ENCODE assay signal across 14 cellular contexts in the genomic region with DNA sequence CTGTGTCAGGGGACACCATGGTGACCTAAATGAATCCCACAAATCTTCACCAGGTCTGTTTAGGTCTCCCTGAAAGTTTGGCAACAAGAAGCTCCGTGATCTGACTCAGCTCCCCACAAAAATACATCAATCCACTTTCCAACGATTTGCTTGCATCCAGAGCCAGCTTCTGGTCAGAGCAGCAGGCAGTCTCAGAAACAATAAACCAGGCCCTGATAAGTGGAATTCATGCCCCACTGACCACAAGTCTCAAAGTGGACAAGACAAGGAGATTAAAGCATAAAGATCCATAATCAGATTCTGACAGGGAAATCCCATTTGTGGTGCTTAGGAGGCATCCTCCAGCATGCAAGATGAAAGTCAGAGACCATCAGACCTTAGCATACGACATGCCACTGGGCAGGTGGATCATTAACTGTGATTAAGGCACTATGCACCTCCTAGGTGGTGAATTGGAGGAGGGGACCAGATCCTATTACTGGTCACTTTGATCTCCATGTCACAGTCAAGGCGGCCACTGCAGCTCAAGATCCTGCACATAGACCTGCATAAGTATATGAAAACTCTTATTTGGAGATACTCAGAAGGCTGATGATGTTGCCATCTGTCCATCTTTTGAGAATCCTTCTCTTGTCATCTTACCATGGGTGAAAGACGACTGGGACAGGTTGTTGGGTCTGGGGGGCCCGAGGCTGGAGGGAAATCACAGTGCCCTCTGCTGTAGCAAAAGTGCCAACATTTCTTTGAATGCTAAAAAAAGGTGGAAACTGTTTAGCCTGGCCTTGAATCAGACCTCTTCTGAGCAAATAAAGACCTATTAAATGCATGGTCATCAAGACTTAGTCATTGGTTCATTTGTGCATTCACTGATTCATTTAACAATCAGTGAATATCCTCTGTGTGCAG.
"Had no signal": no experiment of that assay in that cellular context is flagged by ENCODE, and none has a peak within 500 bp of the region (broad histone marks: within the 10 kb centered on the region; RNA-seq: fewer than 3 reads in every experiment).

No MANE protein-coding gene starts in this region.

- DNase-seq: activated CD4-positive, CD25-positive, alpha-beta regulatory T cell treated with anti-CD3 and anti-CD28 coated beads, Interleukin-2, amount 50 U/mL, for 72 hours; activated gamma-delta T cell; gastrocnemius medialis; head of caudate nucleus; kidney; left ventricle myocardium inferior; mammary epithelial cell; right cardiac atrium; small intestine; stimulated activated CD4-positive, alpha-beta T cell treated with anti-CD3 and anti-CD28 coated beads, Interleukin-15, amount 100 ng/mL, for 24 hours; stimulated activated CD4-positive, alpha-beta T cell treated with anti-CD3 and anti-CD28 coated beads, Interleukin-2, amount 100 ng/mL, for 48 hours; stimulated activated naive CD8-positive, alpha-beta T cell treated with anti-CD3 and anti-CD28 coated beads, Interleukin-15, amount 100 ng/mL, for 72 hours; transverse colon; uterus had no signal

- ATAC-seq: right cardiac atrium; stimulated activated naive CD8-positive, alpha-beta T cell treated with anti-CD3 and anti-CD28 coated beads, Interleukin-15, amount 100 ng/mL, for 72 hours had no signal
